In genomic region chr2:232053777-232054176, GRCh38 we compare ENCODE assay signal across 22 cellular contexts.
"Had no signal": no experiment of that assay in that cellular context is flagged by ENCODE, and none has a peak within 500 bp of the region (broad histone marks: within the 10 kb centered on the region; RNA-seq: fewer than 3 reads in every experiment).

No MANE protein-coding gene starts in this region.

- H3K9me3 ChIP-seq: left lung, lower lobe of right lung, pancreas, suprapubic skin, thyroid gland had no signal

- H3K4me2 ChIP-seq: neural progenitor cell had no signal

- H2AFZ ChIP-seq: neural progenitor cell had no signal

- FAIRE-seq: urothelium cell line had no signal

- H3K27ac ChIP-seq: epithelial cell of prostate, foreskin keratinocyte, left lung, lower lobe of right lung, neural progenitor cell, pancreas, suprapubic skin, thyroid gland had no signal

- ATAC-seq: foreskin keratinocyte; left lung; lower lobe of right lung; natural killer cell treated with Interleukin-12 subunit alpha and Interleukin-12 subunit beta and Interleukin-15 and Interleukin-18, amount 100 ng/mL, for 72 hours; pancreas; right cardiac atrium; stimulated activated effector memory CD8-positive, alpha-beta T cell treated with anti-CD3 and anti-CD28 coated beads, Interleukin-12 subunit alpha, Interleukin-12 subunit beta, amount 100 ng/mL, for 72 hours; stimulated activated naive CD8-positive, alpha-beta T cell treated with anti-CD3 and anti-CD28 coated beads, Interleukin-15, Interleukin-2, amounts not matched to agents 100 U/mL and 50 U/mL, for 24 hours had no signal

- H3K36me3 ChIP-seq: left lung, lower lobe of right lung, neural progenitor cell, pancreas, suprapubic skin, thyroid gland had no signal

- H3K4me3 ChIP-seq: left lung, lower lobe of right lung, neural progenitor cell, pancreas, suprapubic skin, thyroid gland had no signal

- H3K4me1 ChIP-seq: foreskin keratinocyte, left lung, lower lobe of right lung, neural progenitor cell, pancreas, suprapubic skin, thyroid gland had no signal

- H3K27me3 ChIP-seq: foreskin keratinocyte, left lung, neural progenitor cell, pancreas, suprapubic skin, thyroid gland had no signal

- H3K9ac ChIP-seq: neural progenitor cell had no signal

- DNase-seq: cortex of kidney; effector memory CD4-positive, alpha-beta T cell; foreskin keratinocyte; islet precursor cell; left lung; lower lobe of right lung; midbrain; nucleus accumbens; pancreas; right cardiac atrium; small intestine; stimulated activated CD4-positive, alpha-beta T cell treated with anti-CD3 and anti-CD28 coated beads, Interleukin-12 subunit alpha, Interleukin-12 subunit beta, amount 100 ng/mL, for 4 hours; stimulated activated CD4-positive, alpha-beta T cell treated with anti-CD3 and anti-CD28 coated beads, Interleukin-2, amount 100 ng/mL, for 48 hours; stimulated activated CD8-positive, alpha-beta memory T cell treated with anti-CD3 and anti-CD28 coated beads, Interleukin-4, amount 100 ng/mL, for 48 hours; stimulated activated naive CD8-positive, alpha-beta T cell treated with anti-CD3 and anti-CD28 coated beads, Interleukin-15, Interleukin-2, amounts not matched to agents 100 U/mL and 50 U/mL, for 24 hours; thyroid gland had no signal
